In genomic region chr4:126405369-126405982, GRCh38 we compare ENCODE assay signal across 1 cellular context.
TF ChIP-seq lines count a peak whose summit lies in the region.

No MANE protein-coding gene starts in this region.

TF ChIP-seq in H1, 55 proteins besides CTCF, POLR2A, EP300 and RAD21 (continued from another document):
- TF ChIP-seq ATF2 (IDR thresholded peaks at IDR 0.05; ENCODE audit: low read length), result no peak
- no peak for TF ChIP-seq RFX5 (IDR thresholded peaks at IDR 0.05; ENCODE audit: borderline replicate concordance, low read depth, low read length)
